26 cellular contexts compared by ENCODE assay signal in genomic region chrX:6989858-6990257, GRCh38.
"Had no signal": no experiment of that assay in that cellular context is flagged by ENCODE, and none has a peak within 500 bp of the region (broad histone marks: within the 10 kb centered on the region; RNA-seq: fewer than 3 reads in every experiment).

No MANE protein-coding gene starts in this region.

- H3K36me3 Mint-ChIP-seq: activated naive CD4-positive, alpha-beta T cell treated with anti-CD3 and anti-CD28 coated beads, Interleukin-2, amount 10 ng/mL, durations not matched to agents 7 days and 5 days; activated naive CD8-positive, alpha-beta T cell treated with anti-CD3 and anti-CD28 coated beads, Interleukin-2, amount 10 ng/mL, durations not matched to agents 7 days and 5 days had no signal

- H3K36me3 ChIP-seq: brain microvascular endothelial cell, colonic mucosa, esophagus muscularis mucosa, gastroesophageal sphincter had no signal

- H3K4me3 ChIP-seq: colonic mucosa, esophagus muscularis mucosa, gastroesophageal sphincter had no signal

- DNase-seq: activated CD4-positive, alpha-beta memory T cell treated with anti-CD3 and anti-CD28 coated beads, Interleukin-2, amount 10 ng/mL, durations not matched to agents 7 days and 5 days; activated CD4-positive, alpha-beta T cell treated with anti-CD3 and anti-CD28 coated beads for 1 hour; activated CD4-positive, alpha-beta T cell treated with anti-CD3 and anti-CD28 coated beads for 4 hours; activated CD4-positive, alpha-beta T cell treated with anti-CD3 and anti-CD28 coated beads, Interleukin-2, amount 10 ng/mL, durations not matched to agents 7 days and 5 days; activated CD4-positive, alpha-beta T cell treated with anti-CD3 and anti-CD28 coated beads, Interleukin-2, amount 50 U/mL, for 4 hours; activated CD8-positive, alpha-beta memory T cell treated with anti-CD3 and anti-CD28 coated beads, Interleukin-2, amount 50 U/mL, for 48 hours; activated gamma-delta T cell; activated naive CD4-positive, alpha-beta T cell; activated naive CD4-positive, alpha-beta T cell treated with anti-CD3 and anti-CD28 coated beads, Interleukin-2, amount 10 ng/mL, durations not matched to agents 7 days and 5 days; activated naive CD8-positive, alpha-beta T cell treated with anti-CD3 and anti-CD28 coated beads, Interleukin-2, amount 10 ng/mL, durations not matched to agents 7 days and 5 days; activated T-cell treated with anti-CD3 and anti-CD28 coated beads for 4 hours; activated T-cell treated with anti-CD3 and anti-CD28 coated beads, Interleukin-2, amount 50 U/mL, for 24 hours; activated T-cell treated with anti-CD3 and anti-CD28 coated beads, Interleukin-2, amount 50 U/mL, for 72 hours; anterior cingulate cortex; brain microvascular endothelial cell; caudate nucleus; colonic mucosa; effector CD8-positive, alpha-beta T cell; endodermal cell; erythroblast; foreskin melanocyte; T-helper 2 cell had no signal

- H3K27ac ChIP-seq: brain microvascular endothelial cell, colonic mucosa, esophagus muscularis mucosa, gastroesophageal sphincter had no signal

- H3K4me1 Mint-ChIP-seq: activated CD4-positive, alpha-beta memory T cell treated with anti-CD3 and anti-CD28 coated beads, Interleukin-2, amount 10 ng/mL, durations not matched to agents 7 days and 5 days; activated CD4-positive, alpha-beta T cell treated with anti-CD3 and anti-CD28 coated beads, Interleukin-2, amount 10 ng/mL, durations not matched to agents 7 days and 5 days; activated naive CD4-positive, alpha-beta T cell treated with anti-CD3 and anti-CD28 coated beads, Interleukin-2, amount 10 ng/mL, durations not matched to agents 7 days and 5 days; activated naive CD8-positive, alpha-beta T cell treated with anti-CD3 and anti-CD28 coated beads, Interleukin-2, amount 10 ng/mL, durations not matched to agents 7 days and 5 days had no signal

- H3K4me1 ChIP-seq: colonic mucosa, esophagus muscularis mucosa, gastroesophageal sphincter had no signal

- H3K27me3 Mint-ChIP-seq: activated CD4-positive, alpha-beta memory T cell treated with anti-CD3 and anti-CD28 coated beads, Interleukin-2, amount 10 ng/mL, durations not matched to agents 7 days and 5 days; activated CD4-positive, alpha-beta T cell treated with anti-CD3 and anti-CD28 coated beads, Interleukin-2, amount 10 ng/mL, durations not matched to agents 7 days and 5 days; activated naive CD4-positive, alpha-beta T cell treated with anti-CD3 and anti-CD28 coated beads, Interleukin-2, amount 10 ng/mL, durations not matched to agents 7 days and 5 days; activated naive CD8-positive, alpha-beta T cell treated with anti-CD3 and anti-CD28 coated beads, Interleukin-2, amount 10 ng/mL, durations not matched to agents 7 days and 5 days had no signal

- H3K27me3 ChIP-seq: brain microvascular endothelial cell, colonic mucosa, esophagus muscularis mucosa, gastroesophageal sphincter had no signal

- ATAC-seq: activated naive CD4-positive, alpha-beta T cell treated with anti-CD3 and anti-CD28 coated beads, Interleukin-2, amount 50 U/mL, for 72 hours; activated T-cell treated with anti-CD3 and anti-CD28 coated beads, Interleukin-2, amount 50 U/mL, for 72 hours; gastroesophageal sphincter; WTC11 had no signal

- H3K27ac Mint-ChIP-seq: activated CD4-positive, alpha-beta memory T cell treated with anti-CD3 and anti-CD28 coated beads, Interleukin-2, amount 10 ng/mL, durations not matched to agents 7 days and 5 days; activated CD4-positive, alpha-beta T cell treated with anti-CD3 and anti-CD28 coated beads, Interleukin-2, amount 10 ng/mL, durations not matched to agents 7 days and 5 days; activated naive CD4-positive, alpha-beta T cell treated with anti-CD3 and anti-CD28 coated beads, Interleukin-2, amount 10 ng/mL, durations not matched to agents 7 days and 5 days; activated naive CD4-positive, alpha-beta T cell treated with anti-CD3 and anti-CD28 coated beads, Interleukin-2, amount 50 U/mL, for 72 hours; activated naive CD8-positive, alpha-beta T cell treated with anti-CD3 and anti-CD28 coated beads, Interleukin-2, amount 10 ng/mL, durations not matched to agents 7 days and 5 days; activated T-cell treated with anti-CD3 and anti-CD28 coated beads, Interleukin-2, amount 50 U/mL, for 24 hours; activated T-cell treated with anti-CD3 and anti-CD28 coated beads, Interleukin-2, amount 50 U/mL, for 72 hours; endodermal cell; WTC11 had no signal

- H3K4me3 Mint-ChIP-seq: activated CD4-positive, alpha-beta memory T cell treated with anti-CD3 and anti-CD28 coated beads, Interleukin-2, amount 10 ng/mL, durations not matched to agents 7 days and 5 days; activated CD4-positive, alpha-beta T cell treated with anti-CD3 and anti-CD28 coated beads, Interleukin-2, amount 10 ng/mL, durations not matched to agents 7 days and 5 days; activated naive CD4-positive, alpha-beta T cell treated with anti-CD3 and anti-CD28 coated beads, Interleukin-2, amount 10 ng/mL, durations not matched to agents 7 days and 5 days; activated naive CD8-positive, alpha-beta T cell treated with anti-CD3 and anti-CD28 coated beads, Interleukin-2, amount 10 ng/mL, durations not matched to agents 7 days and 5 days; activated T-cell treated with anti-CD3 and anti-CD28 coated beads, Interleukin-2, amount 50 U/mL, for 24 hours; activated T-cell treated with anti-CD3 and anti-CD28 coated beads, Interleukin-2, amount 50 U/mL, for 72 hours; endodermal cell; WTC11 had no signal

- H3K9me3 ChIP-seq: colonic mucosa, gastroesophageal sphincter had no signal
